Comparison of ENCODE assay signal across 10 cellular contexts in the genomic region with DNA sequence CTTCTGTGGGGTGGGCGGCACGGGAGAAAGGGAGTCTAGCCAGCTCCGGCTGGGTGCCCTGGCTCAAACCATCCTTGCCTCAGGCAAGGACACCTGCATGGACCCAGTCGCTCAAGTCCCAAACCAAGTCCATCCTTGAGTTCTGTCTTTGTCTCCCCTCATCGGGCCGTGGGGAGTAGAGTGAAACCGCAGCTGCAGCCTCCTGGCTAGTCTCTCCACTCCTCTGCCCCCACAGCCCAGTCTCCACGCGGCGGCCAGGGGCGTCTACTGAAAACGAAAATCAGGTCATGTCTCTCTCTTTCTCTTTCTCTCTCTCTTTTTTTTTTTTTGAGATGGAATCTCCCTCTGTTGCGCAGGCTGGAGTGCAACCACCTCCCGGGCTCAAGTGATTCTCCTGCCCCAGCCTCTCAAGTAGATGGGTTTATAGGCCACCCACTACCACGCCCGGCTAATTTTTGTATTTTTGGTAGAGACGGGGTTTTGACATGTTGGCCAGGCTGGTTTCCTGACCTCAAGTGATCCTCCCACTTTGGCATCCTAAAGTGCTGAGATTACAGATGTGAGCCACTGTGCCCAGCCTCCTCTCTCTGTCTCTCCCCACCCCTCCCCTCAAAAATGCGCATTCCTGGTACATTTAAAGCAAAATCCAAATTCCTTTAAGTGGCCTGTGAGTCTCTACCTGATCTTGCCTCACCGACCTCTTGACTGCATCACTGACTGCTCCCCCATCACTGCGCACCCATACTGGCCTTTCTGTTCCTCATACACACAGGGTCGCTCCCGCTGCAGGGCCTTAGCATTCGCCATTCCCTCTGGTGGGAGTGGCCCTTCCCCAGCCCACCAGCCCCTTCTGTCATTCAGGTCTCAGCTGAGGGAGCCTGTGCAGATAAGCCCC. TPM values are rescaled to one million over a fixed set of nuclear protein-coding genes. Genes with fewer than 3 reads are reported as not detected.
A peak's percentile ranks its signal among the peaks of the same experiment; 100 is the strongest.
DNase-seq lines count a peak whose midpoint lies in the region; ATAC-seq, FAIRE-seq and TF ChIP-seq lines count a peak whose summit lies in the region.
"Had no signal": no experiment of that assay in that cellular context is flagged by ENCODE, and none has a peak within 500 bp of the region (broad histone marks: within the 10 kb centered on the region; RNA-seq: fewer than 3 reads in every experiment).

No MANE protein-coding gene starts in this region.

- peak overlapping the region; percentile 91 for H2AK5ac ChIP-seq in H1 (ENCODE audit: low read depth, low read length)

- no peak overlapping the region for H2AFZ ChIP-seq in H1 (ENCODE audit: low read length)

- no peaks in the 10 kb centered on the region for H3K79me1 ChIP-seq in H1 (ENCODE audit: low read depth, low read length)

- TF ChIP-seq CTCF in H1 (IDR thresholded peaks at IDR 0.05; ENCODE audit: control extremely low read depth in 1 of 3, insufficient read depth in 1 of 3, low read depth in 1 of 3, low read length in 3 of 3) (no peak), body of pancreas (IDR thresholded peaks at IDR 0.05) (no peak)

- no peaks in the 10 kb centered on the region for H4K20me1 ChIP-seq in H1 (replicated peaks in 1 of 2; ENCODE audit: control insufficient read depth in 1 of 2, insufficient read depth in 2 of 2, low read length in 2 of 2)

- H2BK5ac ChIP-seq in H1 (ENCODE audit: low read depth, low read length), result peak overlapping the region; percentile 99

- H3K56ac ChIP-seq in H1 (replicated peaks; ENCODE audit: insufficient read length, low read depth, low read length), result peak overlapping the region; percentile 78

- H3K18ac ChIP-seq in H1 (ENCODE audit: extremely low read depth, low read length), result peak overlapping the region; percentile 71

- H3K4me1 ChIP-seq in H1 (replicated peaks in 1 of 4; ENCODE audit: control insufficient read depth in 3 of 4, insufficient read depth in 4 of 4, low read length in 3 of 4) (peaks cover 13 to 16% (median 13%) of the 10 kb centered on the region in 4 experiments; a peak in 6 of 7 replicates), body of pancreas (no peaks in the 10 kb centered on the region)

- H4K91ac ChIP-seq in H1 (replicated peaks; ENCODE audit: insufficient read length, low read length), result peak overlapping the region; percentile 94

- 0 out of 2 replicates have a peak overlapping the region, but pooled peaks have one; percentile 48 for H2BK15ac ChIP-seq in H1 (ENCODE audit: low read length)

- H3K4me2 ChIP-seq in H1 (ENCODE audit: insufficient read depth in 1 of 2, low read depth in 2 of 2, low read length in 2 of 2), result peak overlapping the region; percentile 70 to 91

- peak overlapping the region; percentile 9 for H3K4ac ChIP-seq in H1 (replicated peaks; ENCODE audit: insufficient read length, low read depth, low read length)

- no peaks in the 10 kb centered on the region for H3K27me3 ChIP-seq in H1 (replicated peaks in 1 of 4; ENCODE audit: control insufficient read depth in 3 of 4, extremely low read depth in 1 of 4, insufficient read depth in 3 of 4, low read length in 3 of 4)
- no peaks in the 10 kb centered on the region for H3K27me3 ChIP-seq in body of pancreas

- DNase-seq in stimulated activated CD4-positive, alpha-beta T cell treated with anti-CD3 and anti-CD28 coated beads, Interleukin-4, amount 100 ng/mL, for 1 hour, result peak; percentile 20
- DNase-seq in stimulated activated CD4-positive, alpha-beta T cell treated with anti-CD3 and anti-CD28 coated beads, Interleukin-2, amount 100 ng/mL, for 48 hours, result no peak
- no peak for DNase-seq in H1 (ENCODE audit: low read depth in 1 of 2, low spot score in 2 of 2)
- DNase-seq in NCI-H82 (lab: John Stamatoyannopoulos, UW), result no peak
- DNase-seq in NCI-H1436 treated with DMSO at 0.1 percent for 48 hours (lab: John Stamatoyannopoulos, UW), result no peak
- DNase-seq in body of pancreas, result no peak

- H4K8ac ChIP-seq in H1 (ENCODE audit: extremely low read depth, insufficient read depth, low read length), result no peak overlapping the region; the same call in 1 of the 2 replicates

- WGBS in H1 (ENCODE audit: extremely low coverage in 1 of 2, insufficient coverage in 1 of 2, insufficient read length in 1 of 2, insufficient replicate concordance in 2 of 2, low coverage in 1 of 2, low lambda C conversion rate in 2 of 2, missing lambda C conversion rate in 1 of 2), 2 experiments, result 72% methylated on average over 23 of the region's 23 CpGs; no CpG with 5 or more reads in 1 of the 2 experiments
- WGBS in body of pancreas, 2 donors, result 90 to 94% methylated on average over 23 of the region's 23 CpGs

- H4K5ac ChIP-seq in H1 (ENCODE audit: insufficient read length, low read depth, low read length), result peak overlapping the region; percentile 74

- H3K36me3 ChIP-seq in H1 (ENCODE audit: control insufficient read depth in 2 of 4, insufficient read depth in 4 of 4, low read length in 3 of 4), result no peaks in the 10 kb centered on the region
- H3K36me3 ChIP-seq in body of pancreas (replicated peaks in 1 of 2; ENCODE audit: insufficient read depth in 1 of 2, low read depth in 2 of 2), result no peaks in the 10 kb centered on the region

- no peak for FAIRE-seq in H1 (lab: Jason Lieb, UNC)
- FAIRE-seq: D721Med had no signal

- H3K9ac ChIP-seq in H1 (replicated peaks in 1 of 4; ENCODE audit: extremely low read depth in 1 of 4, low read depth in 3 of 4, low read length in 3 of 4), result no peak overlapping the region; a peak in 1 of 7 replicates

- CTCF ChIA-PET in H1 (lab: Charles Lee; ENCODE audit: partially characterized antibody), result interaction anchor here (0.8 to 2.0 kb wide), 9 partner anchors 7 to 73 kb away, joined by 3 to 6 read pairs (median 3); a partner anchor contains a TSS

- ATAC-seq in HG03342 (IDR thresholded peaks at IDR 0.05; ENCODE audit: unreplicated experiment) (peak; percentile 36), HG03139 (IDR thresholded peaks at IDR 0.05; ENCODE audit: unreplicated experiment) (no peak), body of pancreas (no peak)

- H3K9me3 ChIP-seq in H1 (ENCODE audit: insufficient read depth in 2 of 2, low read depth in 1 of 2, low read length in 1 of 2) (no peaks in the 10 kb centered on the region), body of pancreas (no peaks in the 10 kb centered on the region)

- H3K79me2 ChIP-seq in H1 (ENCODE audit: control insufficient read depth in 1 of 2, insufficient read depth in 2 of 2, low read length in 2 of 2), result no peaks in the 10 kb centered on the region

- H3K27ac ChIP-seq in H1 (ENCODE audit: low read depth, low read length), result peak overlapping the region; percentile 94; the same call in 1 of the 2 replicates
- H3K27ac ChIP-seq in body of pancreas, result no peak overlapping the region

- H3K23me2 ChIP-seq in H1 (ENCODE audit: low read depth, low read length), result peaks cover 2% of the 10 kb centered on the region; the same call in 1 of the 2 replicates

- H2BK120ac ChIP-seq in H1 (replicated peaks; ENCODE audit: low read depth, low read length), result peak overlapping the region; percentile 39

- no peak for TF ChIP-seq RAD21 in H1 (IDR thresholded peaks at IDR 0.05 in 1 of 2, conservative IDR thresholded peaks at IDR 0.05 in 1 of 2; ENCODE audit: low read depth in 2 of 2, low read length in 2 of 2)

- no peak overlapping the region for H3K14ac ChIP-seq in H1 (ENCODE audit: insufficient read length)

- H3K23ac ChIP-seq in H1 (ENCODE audit: insufficient read length), result no peak overlapping the region

- POLR2A ChIA-PET in H1 (lab: Charles Lee; ENCODE audit: partially characterized antibody), result interaction anchor here (0.7 to 4.0 kb wide), 11 partner anchors 8 to 72 kb away, joined by 3 to 32 read pairs (median 14); a partner anchor contains a TSS

- intact Hi-C loops in body of pancreas (cut with DNase I), result no loop called here

- peak overlapping the region; percentile 98 for H2BK12ac ChIP-seq in H1 (ENCODE audit: low read depth, low read length)

- TF ChIP-seq EP300 in H1 (IDR thresholded peaks at IDR 0.05; ENCODE audit: borderline replicate concordance in 1 of 2, low read depth in 2 of 2, low read length in 2 of 2), result no peak

- peak overlapping the region; percentile 98 for H2BK20ac ChIP-seq in H1 (ENCODE audit: low read length)

- TF ChIP-seq POLR2A in H1 (IDR thresholded peaks at IDR 0.05; ENCODE audit: control extremely low read depth in 1 of 2, low read depth in 2 of 2, low read length in 2 of 2), result no peak; a peak in 1 of 3 replicates
- TF ChIP-seq POLR2A in body of pancreas (IDR thresholded peaks at IDR 0.05), result no peak

- peak overlapping the region in 1 of 4 experiments; percentile 50; a peak in 1 of 8 replicates for H3K4me3 ChIP-seq in H1 (ENCODE audit: extremely low read depth in 1 of 4, insufficient read depth in 2 of 4, low read depth in 3 of 4, low read length in 4 of 4)
- H3K4me3 ChIP-seq in body of pancreas, result no peak overlapping the region

RNA-seq across cellular contexts. Expression of a gene that starts 17.7 kb away (rescaled TPM):
- 96.0 and 96.9 TPM in 2 replicates for total RNA-seq in H1 (2021; fragmentation: NEBNext Ultra II Directional; extraction: Animal tissue kit (Norgen Biotek cat#: 25700))
- polyA plus RNA-seq in H1 (2011; rRNA removed), result 47.9 and 58.2 TPM in 2 replicates
- 78.9 TPM for polyA plus RNA-seq in H1 (2011; cell fraction: cytosol; rRNA removed)
- polyA plus RNA-seq in H1 (2011; cell fraction: nucleus; rRNA removed), result 19.3 TPM
- polyA plus RNA-seq in H1 (2012, experiment 1 of 2), result 71.5 to 77.9 TPM (median 76.5 TPM) in 4 replicates
- polyA plus RNA-seq in H1 (2012, experiment 2 of 2), result 74.2 TPM
- 71.5 TPM for polyA plus RNA-seq in H1 (2013, experiment 1 of 2)
- 71.5 TPM for polyA plus RNA-seq in H1 (2013, experiment 2 of 2)
- 29.7 and 43.5 TPM in 2 replicates for polyA minus RNA-seq in H1 (2011; rRNA and poly(A)+ RNA removed)
- 27.9 TPM for polyA minus RNA-seq in H1 (2011; cell fraction: cytosol; rRNA and poly(A)+ RNA removed)
- 24.2 TPM for polyA minus RNA-seq in H1 (2011; cell fraction: nucleus; rRNA and poly(A)+ RNA removed)
- total RNA-seq in body of pancreas, result 1 to 10 TPM; 1.3 to 3.0 TPM

RNA-seq across cellular contexts. Expression of a gene that starts 46.4 kb away (rescaled TPM):
- 0.82 and 0.92 TPM in 2 replicates for total RNA-seq in H1 (2021; fragmentation: NEBNext Ultra II Directional; extraction: Animal tissue kit (Norgen Biotek cat#: 25700))
- polyA plus RNA-seq in H1 (2011; rRNA removed), result 0.54 TPM in 1 of 2 replicates, not detected in the other
- polyA plus RNA-seq in H1 (2011; cell fraction: cytosol; rRNA removed), result 0.65 TPM
- 0.47 TPM for polyA plus RNA-seq in H1 (2011; cell fraction: nucleus; rRNA removed)
- polyA plus RNA-seq in H1 (2012, experiment 1 of 2), result 0.60 to 1.1 TPM in 2 of 4 replicates, not detected in the others
- polyA plus RNA-seq in H1 (2012, experiment 2 of 2), result not detected
- polyA plus RNA-seq in H1 (2013, experiment 1 of 2), result 1.3 TPM
- polyA plus RNA-seq in H1 (2013, experiment 2 of 2), result 0.68 TPM
- polyA minus RNA-seq in H1 (2011; rRNA and poly(A)+ RNA removed), result not detected in 2 replicates
- not detected for polyA minus RNA-seq in H1 (2011; cell fraction: cytosol; rRNA and poly(A)+ RNA removed)
- polyA minus RNA-seq in H1 (2011; cell fraction: nucleus; rRNA and poly(A)+ RNA removed), result not detected
- total RNA-seq in body of pancreas, result not detected
- total RNA-seq: right cardiac atrium had no signal
- polyA plus RNA-seq: right cardiac atrium had no signal

RNA-seq across cellular contexts. Expression of a gene that starts 51.2 kb away (rescaled TPM):
- total RNA-seq in H1 (2021; fragmentation: NEBNext Ultra II Directional; extraction: Animal tissue kit (Norgen Biotek cat#: 25700)), result not detected in 2 replicates
- not detected in 2 replicates for polyA plus RNA-seq in H1 (2011; rRNA removed)
- not detected for polyA plus RNA-seq in H1 (2011; cell fraction: cytosol; rRNA removed)
- not detected for polyA plus RNA-seq in H1 (2011; cell fraction: nucleus; rRNA removed)
- not detected in 4 replicates for polyA plus RNA-seq in H1 (2012, experiment 1 of 2)
- not detected for polyA plus RNA-seq in H1 (2012, experiment 2 of 2)
- not detected for polyA plus RNA-seq in H1 (2013, experiment 1 of 2)
- polyA plus RNA-seq in H1 (2013, experiment 2 of 2), result not detected
- polyA minus RNA-seq in H1 (2011; rRNA and poly(A)+ RNA removed), result not detected in 2 replicates
- polyA minus RNA-seq in H1 (2011; cell fraction: cytosol; rRNA and poly(A)+ RNA removed), result not detected
- not detected for polyA minus RNA-seq in H1 (2011; cell fraction: nucleus; rRNA and poly(A)+ RNA removed)
- total RNA-seq in body of pancreas, result not detected
- total RNA-seq: right cardiac atrium had no signal
- polyA plus RNA-seq: right cardiac atrium had no signal

RNA-seq across cellular contexts. Expression of a gene that starts 54.1 kb away (rescaled TPM):
- not detected in 2 replicates for total RNA-seq in H1 (2021; fragmentation: NEBNext Ultra II Directional; extraction: Animal tissue kit (Norgen Biotek cat#: 25700))
- polyA plus RNA-seq in H1 (2011; rRNA removed), result not detected in 2 replicates
- not detected for polyA plus RNA-seq in H1 (2011; cell fraction: cytosol; rRNA removed)
- polyA plus RNA-seq in H1 (2011; cell fraction: nucleus; rRNA removed), result not detected
- polyA plus RNA-seq in H1 (2012, experiment 1 of 2), result not detected in 4 replicates
- not detected for polyA plus RNA-seq in H1 (2012, experiment 2 of 2)
- not detected for polyA plus RNA-seq in H1 (2013, experiment 1 of 2)
- polyA plus RNA-seq in H1 (2013, experiment 2 of 2), result not detected
- not detected in 2 replicates for polyA minus RNA-seq in H1 (2011; rRNA and poly(A)+ RNA removed)
- not detected for polyA minus RNA-seq in H1 (2011; cell fraction: cytosol; rRNA and poly(A)+ RNA removed)
- not detected for polyA minus RNA-seq in H1 (2011; cell fraction: nucleus; rRNA and poly(A)+ RNA removed)
- not detected for total RNA-seq in body of pancreas
- total RNA-seq: right cardiac atrium had no signal
- polyA plus RNA-seq: right cardiac atrium had no signal

RNA-seq across cellular contexts. Expression of a gene that starts 58.4 kb away (rescaled TPM):
- total RNA-seq in H1 (2021; fragmentation: NEBNext Ultra II Directional; extraction: Animal tissue kit (Norgen Biotek cat#: 25700)), result not detected in 2 replicates
- polyA plus RNA-seq in H1 (2011; rRNA removed), result not detected in 2 replicates
- not detected for polyA plus RNA-seq in H1 (2011; cell fraction: cytosol; rRNA removed)
- not detected for polyA plus RNA-seq in H1 (2011; cell fraction: nucleus; rRNA removed)
- polyA plus RNA-seq in H1 (2012, experiment 1 of 2), result not detected in 4 replicates
- not detected for polyA plus RNA-seq in H1 (2012, experiment 2 of 2)
- not detected for polyA plus RNA-seq in H1 (2013, experiment 1 of 2)
- not detected for polyA plus RNA-seq in H1 (2013, experiment 2 of 2)
- not detected in 2 replicates for polyA minus RNA-seq in H1 (2011; rRNA and poly(A)+ RNA removed)
- not detected for polyA minus RNA-seq in H1 (2011; cell fraction: cytosol; rRNA and poly(A)+ RNA removed)
- not detected for polyA minus RNA-seq in H1 (2011; cell fraction: nucleus; rRNA and poly(A)+ RNA removed)
- not detected for total RNA-seq in body of pancreas
- total RNA-seq: right cardiac atrium had no signal
- polyA plus RNA-seq: right cardiac atrium had no signal

Comparison
In these comparisons a context has a peak if more than half of its experiments do, and no peak if none do; other contexts are left out.
1. RNA of a gene that starts 17.7 kb away (total RNA-seq): 96.0 to 96.9 TPM in H1; 1.3 to 3.0 TPM in body of pancreas; every median in the first group is over 10 times any median in the second.